ENCODE assay signal across 10 cellular contexts in genomic region chr10:62992145-62992721, GRCh38.
DNase-seq lines count a peak whose midpoint lies in the region; ATAC-seq and TF ChIP-seq lines count a peak whose summit lies in the region.
"Had no signal": no experiment of that assay in that cellular context is flagged by ENCODE, and none has a peak within 500 bp of the region (broad histone marks: within the 10 kb centered on the region; RNA-seq: fewer than 3 reads in every experiment).

No MANE protein-coding gene starts in this region.

- DNase-seq in activated naive CD4-positive, alpha-beta T cell treated with anti-CD3 and anti-CD28 coated beads, Interleukin-2, amount 50 U/mL, for 72 hours (ENCODE audit: low spot score in 2 of 2) = peak in 1 of 2 donors; percentile 3
- DNase-seq in activated naive CD4-positive, alpha-beta T cell treated with anti-CD3 and anti-CD28 coated beads, Interleukin-2, amount 50 U/mL, for 16 hours = no peak
- DNase-seq in thyroid gland (peak; percentile 2 to 5), AML-193 (lab: John Stamatoyannopoulos, UW) (no peak)
- DNase-seq: activated effector memory CD4-positive, alpha-beta T cell treated with anti-CD3 and anti-CD28 coated beads, Interleukin-2, amount 50 U/mL, for 16 hours; COR-L47 had no signal

- TF ChIP-seq POLR2A in thyroid gland (IDR thresholded peaks at IDR 0.05) = no peak

- H3K27ac ChIP-seq in thyroid gland = no peak overlapping the region

- H3K36me3 Mint-ChIP-seq in activated naive CD4-positive, alpha-beta T cell treated with anti-CD3 and anti-CD28 coated beads, Interleukin-2, amount 50 U/mL, for 72 hours = no peaks in the 10 kb centered on the region

- ATAC-seq in activated naive CD4-positive, alpha-beta T cell treated with anti-CD3 and anti-CD28 coated beads, Interleukin-2, amount 50 U/mL, for 72 hours = peak in 1 of 2 donors; percentile 39
- ATAC-seq in HG03108 (IDR thresholded peaks at IDR 0.05; ENCODE audit: unreplicated experiment) (peak; percentile 73), esophagus mucosa (peak; percentile 23), HG03571 (IDR thresholded peaks at IDR 0.05; ENCODE audit: unreplicated experiment) (no peak), HG02981 (IDR thresholded peaks at IDR 0.05; ENCODE audit: unreplicated experiment) (no peak)

- no peaks in the 10 kb centered on the region for H3K9me3 Mint-ChIP-seq in activated naive CD4-positive, alpha-beta T cell treated with anti-CD3 and anti-CD28 coated beads, Interleukin-2, amount 50 U/mL, for 72 hours

- no peaks in the 10 kb centered on the region for H3K27me3 ChIP-seq in thyroid gland

- WGBS in thyroid gland, 2 donors = 46 to 49% methylated on average over 9 of the region's 9 CpGs

- H3K9me3 ChIP-seq in thyroid gland = no peaks in the 10 kb centered on the region

- no peak for TF ChIP-seq CTCF in thyroid gland (IDR thresholded peaks at IDR 0.05)

- H3K4me3 ChIP-seq in thyroid gland (replicated peaks in 1 of 3) = no peak overlapping the region

- peak overlapping the region; percentile 20 for H3K27ac Mint-ChIP-seq in activated naive CD4-positive, alpha-beta T cell treated with anti-CD3 and anti-CD28 coated beads, Interleukin-2, amount 50 U/mL, for 72 hours

- intact Hi-C loops in thyroid gland (cut with DNase I) = no loop called here

- no peaks in the 10 kb centered on the region for H3K36me3 ChIP-seq in thyroid gland

- no peaks in the 10 kb centered on the region for H3K4me1 ChIP-seq in thyroid gland

Comparison
In these comparisons a context has a peak if more than half of its experiments do, and no peak if none do; other contexts are left out.
1. ATAC-seq: peak in HG03108 (single experiment) and esophagus mucosa (single experiment); none in HG03571 (single experiment) and HG02981 (single experiment).
2. DNase-seq: peak in thyroid gland (2 of 2); none in activated naive CD4-positive, alpha-beta T cell treated with anti-CD3 and anti-CD28 coated beads, Interleukin-2, amount 50 U/mL, for 16 hours (single experiment) and AML-193 (0 of 2).